In the genomic region with DNA sequence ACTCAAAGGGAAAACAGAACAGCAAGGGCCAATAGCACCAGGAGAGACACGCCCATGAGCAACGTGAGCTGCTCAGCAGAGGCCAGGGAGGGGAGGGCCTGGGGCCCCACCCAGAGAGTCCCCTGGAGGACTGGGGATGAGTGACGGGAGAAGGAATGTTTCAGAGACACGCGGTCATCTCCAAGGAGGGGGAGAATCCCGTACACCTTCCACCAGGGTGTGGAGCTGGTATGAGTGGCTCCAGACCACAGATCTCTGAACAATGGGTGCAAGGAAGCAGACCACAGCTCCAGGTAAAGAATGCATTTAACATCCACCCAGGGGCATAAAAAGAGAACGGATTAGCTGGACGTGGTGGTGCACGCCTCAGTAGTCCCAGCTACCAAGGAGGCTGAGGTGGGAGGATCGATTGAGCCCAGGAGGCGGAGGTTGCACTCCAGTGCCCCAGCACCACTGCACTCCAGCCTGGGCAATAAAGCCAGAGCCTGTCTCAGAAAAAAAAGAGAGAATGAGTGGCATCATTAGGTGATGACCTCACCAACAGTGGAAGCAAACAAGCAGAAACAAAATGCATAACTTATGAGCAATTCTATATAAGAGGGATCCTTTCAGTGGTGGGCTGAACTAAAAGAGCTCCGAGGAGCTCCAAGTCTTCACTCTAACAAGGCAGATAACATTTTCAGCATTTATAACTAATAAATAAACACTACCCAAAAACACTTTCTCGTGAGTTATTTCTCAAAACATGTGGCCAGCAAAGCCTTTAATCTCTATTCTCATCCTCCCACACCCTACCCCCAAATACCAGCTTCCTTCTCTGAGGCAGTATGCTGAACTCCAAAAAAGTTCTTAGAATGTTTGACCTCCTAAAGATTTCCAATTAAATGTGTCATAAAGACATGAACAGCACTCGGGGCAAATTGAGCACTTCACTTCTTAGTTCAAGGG, we compare ENCODE assay signal across 1 cellular context.
TF ChIP-seq lines count a peak whose summit lies in the region.

No MANE protein-coding gene starts in this region.

TF ChIP-seq in GM23338, 12 proteins besides CTCF, POLR2A, EP300 and RAD21 (continued from another document):
- TF ChIP-seq, protein P1, sequence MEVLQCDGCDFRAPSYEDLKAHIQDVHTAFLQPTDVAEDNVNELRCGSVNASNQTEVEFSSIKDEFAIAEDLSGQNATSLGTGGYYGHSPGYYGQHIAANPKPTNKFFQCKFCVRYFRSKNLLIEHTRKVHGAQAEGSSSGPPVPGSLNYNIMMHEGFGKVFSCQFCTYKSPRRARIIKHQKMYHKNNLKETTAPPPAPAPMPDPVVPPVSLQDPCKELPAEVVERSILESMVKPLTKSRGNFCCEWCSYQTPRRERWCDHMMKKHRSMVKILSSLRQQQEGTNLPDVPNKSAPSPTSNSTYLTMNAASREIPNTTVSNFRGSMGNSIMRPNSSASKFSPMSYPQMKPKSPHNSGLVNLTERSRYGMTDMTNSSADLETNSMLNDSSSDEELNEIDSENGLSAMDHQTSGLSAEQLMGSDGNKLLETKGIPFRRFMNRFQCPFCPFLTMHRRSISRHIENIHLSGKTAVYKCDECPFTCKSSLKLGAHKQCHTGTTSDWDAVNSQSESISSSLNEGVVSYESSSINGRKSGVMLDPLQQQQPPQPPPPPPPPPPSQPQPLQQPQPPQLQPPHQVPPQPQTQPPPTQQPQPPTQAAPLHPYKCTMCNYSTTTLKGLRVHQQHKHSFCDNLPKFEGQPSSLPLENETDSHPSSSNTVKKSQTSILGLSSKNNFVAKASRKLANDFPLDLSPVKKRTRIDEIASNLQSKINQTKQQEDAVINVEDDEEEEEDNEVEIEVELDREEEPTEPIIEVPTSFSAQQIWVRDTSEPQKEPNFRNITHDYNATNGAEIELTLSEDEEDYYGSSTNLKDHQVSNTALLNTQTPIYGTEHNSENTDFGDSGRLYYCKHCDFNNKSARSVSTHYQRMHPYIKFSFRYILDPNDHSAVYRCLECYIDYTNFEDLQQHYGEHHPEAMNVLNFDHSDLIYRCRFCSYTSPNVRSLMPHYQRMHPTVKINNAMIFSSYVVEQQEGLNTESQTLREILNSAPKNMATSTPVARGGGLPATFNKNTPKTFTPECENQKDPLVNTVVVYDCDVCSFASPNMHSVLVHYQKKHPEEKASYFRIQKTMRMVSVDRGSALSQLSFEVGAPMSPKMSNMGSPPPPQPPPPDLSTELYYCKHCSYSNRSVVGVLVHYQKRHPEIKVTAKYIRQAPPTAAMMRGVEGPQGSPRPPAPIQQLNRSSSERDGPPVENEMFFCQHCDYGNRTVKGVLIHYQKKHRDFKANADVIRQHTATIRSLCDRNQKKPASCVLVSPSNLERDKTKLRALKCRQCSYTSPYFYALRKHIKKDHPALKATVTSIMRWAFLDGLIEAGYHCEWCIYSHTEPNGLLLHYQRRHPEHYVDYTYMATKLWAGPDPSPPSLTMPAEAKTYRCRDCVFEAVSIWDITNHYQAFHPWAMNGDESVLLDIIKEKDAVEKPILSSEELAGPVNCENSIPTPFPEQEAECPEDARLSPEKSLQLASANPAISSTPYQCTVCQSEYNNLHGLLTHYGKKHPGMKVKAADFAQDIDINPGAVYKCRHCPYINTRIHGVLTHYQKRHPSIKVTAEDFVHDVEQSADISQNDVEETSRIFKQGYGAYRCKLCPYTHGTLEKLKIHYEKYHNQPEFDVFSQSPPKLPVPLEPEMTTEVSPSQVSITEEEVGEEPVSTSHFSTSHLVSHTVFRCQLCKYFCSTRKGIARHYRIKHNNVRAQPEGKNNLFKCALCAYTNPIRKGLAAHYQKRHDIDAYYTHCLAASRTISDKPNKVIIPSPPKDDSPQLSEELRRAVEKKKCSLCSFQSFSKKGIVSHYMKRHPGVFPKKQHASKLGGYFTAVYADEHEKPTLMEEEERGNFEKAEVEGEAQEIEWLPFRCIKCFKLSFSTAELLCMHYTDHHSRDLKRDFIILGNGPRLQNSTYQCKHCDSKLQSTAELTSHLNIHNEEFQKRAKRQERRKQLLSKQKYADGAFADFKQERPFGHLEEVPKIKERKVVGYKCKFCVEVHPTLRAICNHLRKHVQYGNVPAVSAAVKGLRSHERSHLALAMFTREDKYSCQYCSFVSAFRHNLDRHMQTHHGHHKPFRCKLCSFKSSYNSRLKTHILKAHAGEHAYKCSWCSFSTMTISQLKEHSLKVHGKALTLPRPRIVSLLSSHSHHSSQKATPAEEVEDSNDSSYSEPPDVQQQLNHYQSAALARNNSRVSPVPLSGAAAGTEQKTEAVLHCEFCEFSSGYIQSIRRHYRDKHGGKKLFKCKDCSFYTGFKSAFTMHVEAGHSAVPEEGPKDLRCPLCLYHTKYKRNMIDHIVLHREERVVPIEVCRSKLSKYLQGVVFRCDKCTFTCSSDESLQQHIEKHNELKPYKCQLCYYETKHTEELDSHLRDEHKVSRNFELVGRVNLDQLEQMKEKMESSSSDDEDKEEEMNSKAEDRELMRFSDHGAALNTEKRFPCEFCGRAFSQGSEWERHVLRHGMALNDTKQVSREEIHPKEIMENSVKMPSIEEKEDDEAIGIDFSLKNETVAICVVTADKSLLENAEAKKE (CRISPR knock-in tag; IDR thresholded peaks at IDR 0.05): no peak
- no peak for TF ChIP-seq NANOG (IDR thresholded peaks at IDR 0.05; ENCODE audit: borderline replicate concordance)
- TF ChIP-seq, protein P2, sequence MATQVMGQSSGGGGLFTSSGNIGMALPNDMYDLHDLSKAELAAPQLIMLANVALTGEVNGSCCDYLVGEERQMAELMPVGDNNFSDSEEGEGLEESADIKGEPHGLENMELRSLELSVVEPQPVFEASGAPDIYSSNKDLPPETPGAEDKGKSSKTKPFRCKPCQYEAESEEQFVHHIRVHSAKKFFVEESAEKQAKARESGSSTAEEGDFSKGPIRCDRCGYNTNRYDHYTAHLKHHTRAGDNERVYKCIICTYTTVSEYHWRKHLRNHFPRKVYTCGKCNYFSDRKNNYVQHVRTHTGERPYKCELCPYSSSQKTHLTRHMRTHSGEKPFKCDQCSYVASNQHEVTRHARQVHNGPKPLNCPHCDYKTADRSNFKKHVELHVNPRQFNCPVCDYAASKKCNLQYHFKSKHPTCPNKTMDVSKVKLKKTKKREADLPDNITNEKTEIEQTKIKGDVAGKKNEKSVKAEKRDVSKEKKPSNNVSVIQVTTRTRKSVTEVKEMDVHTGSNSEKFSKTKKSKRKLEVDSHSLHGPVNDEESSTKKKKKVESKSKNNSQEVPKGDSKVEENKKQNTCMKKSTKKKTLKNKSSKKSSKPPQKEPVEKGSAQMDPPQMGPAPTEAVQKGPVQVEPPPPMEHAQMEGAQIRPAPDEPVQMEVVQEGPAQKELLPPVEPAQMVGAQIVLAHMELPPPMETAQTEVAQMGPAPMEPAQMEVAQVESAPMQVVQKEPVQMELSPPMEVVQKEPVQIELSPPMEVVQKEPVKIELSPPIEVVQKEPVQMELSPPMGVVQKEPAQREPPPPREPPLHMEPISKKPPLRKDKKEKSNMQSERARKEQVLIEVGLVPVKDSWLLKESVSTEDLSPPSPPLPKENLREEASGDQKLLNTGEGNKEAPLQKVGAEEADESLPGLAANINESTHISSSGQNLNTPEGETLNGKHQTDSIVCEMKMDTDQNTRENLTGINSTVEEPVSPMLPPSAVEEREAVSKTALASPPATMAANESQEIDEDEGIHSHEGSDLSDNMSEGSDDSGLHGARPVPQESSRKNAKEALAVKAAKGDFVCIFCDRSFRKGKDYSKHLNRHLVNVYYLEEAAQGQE (IDR thresholded peaks at IDR 0.05; ENCODE audit: unreplicated experiment): no peak
TF ChIP-seq in GM23338: peak in this region for 0.
